21 cellular contexts compared by ENCODE assay signal in genomic region chr20:3987296-3987695, GRCh38. TPM values are rescaled to one million over a fixed set of nuclear protein-coding genes. Genes with fewer than 3 reads are reported as not detected.
DNase-seq lines count a peak whose midpoint lies in the region; ATAC-seq and TF ChIP-seq lines count a peak whose summit lies in the region.
"Had no signal": no experiment of that assay in that cellular context is flagged by ENCODE, and none has a peak within 500 bp of the region (broad histone marks: within the 10 kb centered on the region; RNA-seq: fewer than 3 reads in every experiment).

No MANE protein-coding gene starts in this region.

- H3K9me3 Mint-ChIP-seq in natural killer cell: no peaks in the 10 kb centered on the region
- no peaks in the 10 kb centered on the region for H3K9me3 Mint-ChIP-seq in natural killer cell treated with Interleukin-12 subunit alpha and Interleukin-12 subunit beta and Interleukin-15 and Interleukin-18, amount 100 ng/mL, for 72 hours

- no peak for ATAC-seq in natural killer cell
- no peak for ATAC-seq in natural killer cell treated with Interleukin-12 subunit alpha and Interleukin-12 subunit beta and Interleukin-15 and Interleukin-18, amount 100 ng/mL, for 72 hours
- no peak for ATAC-seq in T-helper 17 cell
- peak; percentile 45 for ATAC-seq in sciatic nerve
- ATAC-seq in GM18511 (IDR thresholded peaks at IDR 0.05; ENCODE audit: unreplicated experiment): no peak
- no peak for ATAC-seq in GM21360 (IDR thresholded peaks at IDR 0.05; ENCODE audit: unreplicated experiment)
- ATAC-seq: GM12878, HepG2 had no signal

- peaks cover 12 to 18% of the 10 kb centered on the region in 2 donors for H3K4me1 Mint-ChIP-seq in natural killer cell
- H3K4me1 Mint-ChIP-seq in natural killer cell treated with Interleukin-12 subunit alpha and Interleukin-12 subunit beta and Interleukin-15 and Interleukin-18, amount 100 ng/mL, for 72 hours (ENCODE audit: low read depth in 2 of 2): peaks cover 7 to 10% of the 10 kb centered on the region in 2 donors
- peaks cover 12% of the 10 kb centered on the region for H3K4me1 Mint-ChIP-seq in T-helper 17 cell

- intact Hi-C loops in natural killer cell (cut with micrococcal nuclease) (no loop called here), sciatic nerve (cut with DNase I) (no loop called here)

- no peaks in the 10 kb centered on the region for H3K9me3 ChIP-seq in T-helper 17 cell (ENCODE audit: control insufficient read depth, low read length, poor library complexity, severe bottlenecking)
- H3K9me3 ChIP-seq: BLaER1 treated with 17β-estradiol and CSF1 and Interleukin-3, amounts not matched to agents 10 nM and 100 nM had no signal

- H3K27me3 Mint-ChIP-seq in natural killer cell (ENCODE audit: low read depth in 2 of 2): no peaks in the 10 kb centered on the region
- no peaks in the 10 kb centered on the region for H3K27me3 Mint-ChIP-seq in natural killer cell treated with Interleukin-12 subunit alpha and Interleukin-12 subunit beta and Interleukin-15 and Interleukin-18, amount 100 ng/mL, for 72 hours
- H3K27me3 Mint-ChIP-seq in T-helper 17 cell: no peaks in the 10 kb centered on the region

- H3K36me3 Mint-ChIP-seq in natural killer cell (no peaks in the 10 kb centered on the region), T-helper 17 cell (ENCODE audit: low read depth) (peaks cover 3% of the 10 kb centered on the region)
- no peaks in the 10 kb centered on the region for H3K36me3 Mint-ChIP-seq in natural killer cell treated with Interleukin-12 subunit alpha and Interleukin-12 subunit beta and Interleukin-15 and Interleukin-18, amount 100 ng/mL, for 72 hours

- DNase-seq in natural killer cell: no peak
- DNase-seq in natural killer cell treated with Interleukin-12 subunit alpha and Interleukin-12 subunit beta and Interleukin-15 and Interleukin-18, amount 100 ng/mL, for 72 hours (ENCODE audit: low spot score): no peak
- no peak for DNase-seq in T-helper 17 cell
- peak; percentile 72 for DNase-seq in fibroblast of peridontal ligament (ENCODE audit: extremely low read depth)
- no peak for DNase-seq in sciatic nerve (ENCODE audit: low spot score)
- DNase-seq in stimulated activated naive CD4-positive, alpha-beta T cell treated with Interleukin-2 at 50 U/mL for 16 hours (lab: John Stamatoyannopoulos, UW): no peak
- DNase-seq: 8988T; DND-41; NCI-H1048; NCI-H146; NCI-H2107; NCI-H226; NCI-H526; NK-92 treated with Interleukin-12 subunit alpha and Interleukin-12 subunit beta, amount 100 ng/mL, for 24 hours; OCI-M1; SIG-M5 had no signal

- H3K27ac Mint-ChIP-seq in natural killer cell: no peak overlapping the region
- H3K27ac Mint-ChIP-seq in natural killer cell treated with Interleukin-12 subunit alpha and Interleukin-12 subunit beta and Interleukin-15 and Interleukin-18, amount 100 ng/mL, for 72 hours: no peak overlapping the region
- no peak overlapping the region for H3K27ac Mint-ChIP-seq in T-helper 17 cell

- H3K4me3 Mint-ChIP-seq in natural killer cell (peak overlapping the region; percentile 31), T-helper 17 cell (peak overlapping the region; percentile 0)
- no peak overlapping the region for H3K4me3 Mint-ChIP-seq in natural killer cell treated with Interleukin-12 subunit alpha and Interleukin-12 subunit beta and Interleukin-15 and Interleukin-18, amount 100 ng/mL, for 72 hours

- TF ChIP-seq CTCF in natural killer cell (IDR thresholded peaks at IDR 0.05): no peak

RNA-seq across cellular contexts. Expression of gene RNF24, which starts 28.1 kb away (rescaled TPM):
- total RNA-seq in natural killer cell (10 to 100 TPM in 1 of 3 donors, 1 to 10 TPM in 2; 7.1 to 15.3 (median 7.8) TPM), T-helper 17 cell (10 to 100 TPM; 10.0 to 15.9 TPM), sciatic nerve (37.7 TPM)
- 10 to 100 TPM; 18.4 to 33.4 TPM for total RNA-seq in natural killer cell treated with Interleukin-12 subunit alpha and Interleukin-12 subunit beta and Interleukin-15 and Interleukin-18, amount 100 ng/mL, for 72 hours
